In the genomic region with DNA sequence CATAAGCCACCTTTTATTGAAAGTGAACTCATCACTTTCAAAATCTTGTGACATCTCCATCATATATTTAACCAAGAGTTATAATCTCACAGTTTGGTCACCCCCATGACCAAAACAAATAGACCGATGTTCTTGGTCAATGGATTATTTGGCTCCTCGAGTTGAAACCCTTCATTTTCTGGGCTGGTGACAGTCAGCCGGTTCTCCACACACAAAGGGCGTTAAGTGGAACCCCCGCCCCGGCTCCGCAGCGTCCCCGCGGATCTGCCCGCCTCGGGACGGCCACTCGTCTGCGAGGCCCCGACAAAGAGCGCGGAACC, we compare ENCODE assay signal across 8 cellular contexts. TPM values are rescaled to one million over a fixed set of nuclear protein-coding genes. Genes with fewer than 3 reads are reported as not detected.
DNase-seq lines count a peak whose midpoint lies in the region; ATAC-seq lines count a peak whose summit lies in the region.

No MANE protein-coding gene starts in this region.

- no peak for ATAC-seq in HG02623 (IDR thresholded peaks at IDR 0.05; ENCODE audit: unreplicated experiment)

- H3K4me3 Mint-ChIP-seq in activated T-helper 1 cell treated with anti-CD3 and anti-CD28 coated beads, Interleukin-12 subunit alpha, Interleukin-12 subunit beta, Interleukin-2, Interleukin-4 antibody, amounts not matched to agents 30 ng/mL and 10 ng/mL and 1 ng/mL, durations not matched to agents 14 hours and 24 hours and 36 hours: peak overlapping the region; percentile 87

- peaks cover 28% of the 10 kb centered on the region for H3K4me1 Mint-ChIP-seq in activated T-helper 1 cell treated with anti-CD3 and anti-CD28 coated beads, Interleukin-12 subunit alpha, Interleukin-12 subunit beta, Interleukin-2, Interleukin-4 antibody, amounts not matched to agents 30 ng/mL and 10 ng/mL and 1 ng/mL, durations not matched to agents 14 hours and 24 hours and 36 hours (ENCODE audit: low read depth)

- H3K27me3 ChIP-seq in iPS-20b (ENCODE audit: insufficient read depth, low read length) (peaks cover 9% of the 10 kb centered on the region; the same call in 1 of the 2 replicates), subcutaneous abdominal adipose tissue (ENCODE audit: control insufficient read depth in 5 of 5, insufficient read depth in 4 of 5, low read length in 5 of 5) (no peaks in the 10 kb centered on the region)

- H3K4me3 ChIP-seq in iPS-20b (ENCODE audit: low read length) (peak overlapping the region; percentile 90), subcutaneous abdominal adipose tissue (ENCODE audit: low read depth in 1 of 5, low read length in 5 of 5) (peak overlapping the region; percentile 73 to 84 (median 82))

- no peaks in the 10 kb centered on the region for H3K36me3 ChIP-seq in iPS-20b (ENCODE audit: insufficient read depth, low read depth, low read length)
- H3K36me3 ChIP-seq in subcutaneous abdominal adipose tissue (ENCODE audit: control insufficient read depth in 5 of 5, insufficient read depth in 5 of 5, low read length in 5 of 5): no peaks in the 10 kb centered on the region

- H3K4me1 ChIP-seq in iPS-20b (ENCODE audit: insufficient read depth, low read length) (peaks cover 5% of the 10 kb centered on the region), subcutaneous abdominal adipose tissue (ENCODE audit: control insufficient read depth in 5 of 5, insufficient read depth in 5 of 5, low read length in 5 of 5) (peaks cover 5 to 49% (median 44%) of the 10 kb centered on the region in 5 donors)

- intact Hi-C loops in activated T-helper 1 cell treated with anti-CD3 and anti-CD28 coated beads, Interleukin-12 subunit alpha, Interleukin-12 subunit beta, Interleukin-2, Interleukin-4 antibody, amounts not matched to agents 30 ng/mL and 10 ng/mL and 1 ng/mL, durations not matched to agents 14 hours and 24 hours and 36 hours (cut with micrococcal nuclease): loop anchor here (2.0 kb wide), 2 partner anchors 55 to 351 kb away; a partner anchor contains a TSS

- no peaks in the 10 kb centered on the region for H3K9me3 ChIP-seq in iPS-20b (ENCODE audit: insufficient read depth, low read depth, low read length)
- H3K9me3 ChIP-seq in subcutaneous abdominal adipose tissue (ENCODE audit: control insufficient read depth in 5 of 5, low read length in 5 of 5): no peaks in the 10 kb centered on the region

- no peaks in the 10 kb centered on the region for H3K9me3 Mint-ChIP-seq in activated T-helper 1 cell treated with anti-CD3 and anti-CD28 coated beads, Interleukin-12 subunit alpha, Interleukin-12 subunit beta, Interleukin-2, Interleukin-4 antibody, amounts not matched to agents 30 ng/mL and 10 ng/mL and 1 ng/mL, durations not matched to agents 14 hours and 24 hours and 36 hours

- H3K27me3 Mint-ChIP-seq in activated T-helper 1 cell treated with anti-CD3 and anti-CD28 coated beads, Interleukin-12 subunit alpha, Interleukin-12 subunit beta, Interleukin-2, Interleukin-4 antibody, amounts not matched to agents 30 ng/mL and 10 ng/mL and 1 ng/mL, durations not matched to agents 14 hours and 24 hours and 36 hours (ENCODE audit: insufficient read depth): peaks cover 16% of the 10 kb centered on the region

- H3K27ac ChIP-seq in iPS-20b (ENCODE audit: low read length): no peak overlapping the region
- peak overlapping the region; percentile 99 for H3K27ac ChIP-seq in subcutaneous abdominal adipose tissue (ENCODE audit: low read depth, low read length)

- DNase-seq in NOMO-1 treated with DMSO at 0.1 percent for 48 hours (lab: John Stamatoyannopoulos, UW; ENCODE audit: unreplicated experiment) (peak; percentile 32), NOMO-1 (lab: John Stamatoyannopoulos, UW; ENCODE audit: unreplicated experiment in 2 of 2) (no peak), activated gamma-delta T cell treated with Interleukin-2 at 50 U/mL for 16 hours (no peak), NCI-H1105 (lab: John Stamatoyannopoulos, UW) (no peak)
- no peak for DNase-seq in activated T-helper 1 cell treated with anti-CD3 and anti-CD28 coated beads, Interleukin-12 subunit alpha, Interleukin-12 subunit beta, Interleukin-2, Interleukin-4 antibody, amounts not matched to agents 30 ng/mL and 10 ng/mL and 1 ng/mL, durations not matched to agents 14 hours and 24 hours and 36 hours (ENCODE audit: low spot score)

- H3K9ac ChIP-seq in iPS-20b (ENCODE audit: low read depth, low read length): peak overlapping the region; percentile 82; the same call in 1 of the 2 replicates
- H3K9ac ChIP-seq in subcutaneous abdominal adipose tissue (ENCODE audit: low read length in 5 of 5): peak overlapping the region; percentile 81 to 94 (median 89)

- H3K36me3 Mint-ChIP-seq in activated T-helper 1 cell treated with anti-CD3 and anti-CD28 coated beads, Interleukin-12 subunit alpha, Interleukin-12 subunit beta, Interleukin-2, Interleukin-4 antibody, amounts not matched to agents 30 ng/mL and 10 ng/mL and 1 ng/mL, durations not matched to agents 14 hours and 24 hours and 36 hours (ENCODE audit: low read depth): peaks cover 5% of the 10 kb centered on the region

- H3K27ac Mint-ChIP-seq in activated T-helper 1 cell treated with anti-CD3 and anti-CD28 coated beads, Interleukin-12 subunit alpha, Interleukin-12 subunit beta, Interleukin-2, Interleukin-4 antibody, amounts not matched to agents 30 ng/mL and 10 ng/mL and 1 ng/mL, durations not matched to agents 14 hours and 24 hours and 36 hours: no peak overlapping the region

RNA-seq across cellular contexts. Expression of a gene that starts 0.8 kb away (rescaled TPM):
- total RNA-seq in activated T-helper 1 cell treated with anti-CD3 and anti-CD28 coated beads, Interleukin-12 subunit alpha, Interleukin-12 subunit beta, Interleukin-2, Interleukin-4 antibody, amounts not matched to agents 30 ng/mL and 10 ng/mL and 1 ng/mL, durations not matched to agents 14 hours and 24 hours and 36 hours: 41.5 and 41.6 TPM in 2 replicates
